Comparison of ENCODE assay signal across 11 cellular contexts in the genomic region with DNA sequence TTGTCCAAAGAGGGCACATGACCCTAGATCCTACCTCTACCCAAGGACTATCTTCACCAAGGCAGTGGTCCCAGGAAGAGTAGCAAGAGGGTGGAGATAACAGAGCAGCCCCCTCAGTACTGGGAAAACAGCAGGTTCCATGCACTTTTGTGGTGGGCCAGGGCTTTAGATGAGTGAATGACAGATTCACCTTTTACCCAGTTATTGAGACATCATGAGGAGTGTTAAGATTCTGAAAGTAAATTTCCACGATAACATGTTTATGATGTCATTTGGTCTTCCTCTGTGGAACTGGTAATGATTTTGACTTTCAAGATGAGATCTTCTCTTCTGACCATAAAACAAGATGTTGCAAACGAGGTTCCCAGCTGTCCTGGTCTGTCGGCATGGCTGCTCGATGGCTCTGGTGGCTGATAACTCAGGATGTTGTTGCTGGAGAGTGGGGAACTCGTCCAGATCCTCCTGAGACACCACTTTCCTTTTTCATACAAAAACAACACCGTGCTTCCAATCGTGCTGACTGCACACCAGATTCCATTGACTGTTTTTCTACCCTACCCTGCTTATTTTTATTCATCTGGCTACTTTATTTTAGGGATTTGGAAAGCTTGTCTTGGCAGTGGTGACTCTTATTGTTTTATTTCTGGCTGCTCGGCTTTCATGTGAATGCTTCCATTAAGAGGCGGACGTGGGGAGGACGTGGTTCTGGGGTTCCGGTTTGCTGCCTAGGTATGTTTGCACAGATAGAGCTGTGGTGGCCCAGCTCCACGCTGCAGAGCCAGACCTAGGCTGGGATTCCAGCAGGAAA.
DNase-seq lines count a peak whose midpoint lies in the region; ATAC-seq, FAIRE-seq and TF ChIP-seq lines count a peak whose summit lies in the region.
"Had no signal": no experiment of that assay in that cellular context is flagged by ENCODE, and none has a peak within 500 bp of the region (broad histone marks: within the 10 kb centered on the region; RNA-seq: fewer than 3 reads in every experiment).

No MANE protein-coding gene starts in this region.

- H2BK15ac ChIP-seq in H9 (ENCODE audit: low read depth, low read length) = no peak overlapping the region

- H4K8ac ChIP-seq in H9 (replicated peaks; ENCODE audit: insufficient read length, low read depth, low read length) = no peak overlapping the region

- 19 to 38% (median 21%) methylated on average over 13 of the region's 13 CpGs for WGBS in stomach, 5 donors
- WGBS in H9 (ENCODE audit: extremely low coverage, insufficient read length, low lambda C conversion rate) = no CpG with 5 or more reads among the region's 13 CpGs

- H3K4me1 ChIP-seq in stomach (peaks cover 41 to 94% (median 68%) of the 10 kb centered on the region in 4 donors), H9 (ENCODE audit: insufficient read depth, low read length) (peaks cover 8% of the 10 kb centered on the region; the same call in 1 of the 2 replicates)

- H3K27ac ChIP-seq in stomach = peak overlapping the region; percentile 41 to 73 (median 58)
- no peak overlapping the region for H3K27ac ChIP-seq in H9 (ENCODE audit: insufficient read length, low read depth, low read length)
- H3K27ac ChIP-seq: SJCRH30 had no signal

- H3K27me3 ChIP-seq in bronchial epithelial cell (ENCODE audit: control insufficient read depth, insufficient read depth, low read length) (no peaks in the 10 kb centered on the region), stomach (no peaks in the 10 kb centered on the region), H9 (ENCODE audit: insufficient read depth, low read length) (no peaks in the 10 kb centered on the region)
- H3K27me3 ChIP-seq: SJCRH30 had no signal

- FAIRE-seq in GM18507 (lab: Jason Lieb, UNC) = peak; percentile 31
- FAIRE-seq in bronchial epithelial cell (lab: Jason Lieb, UNC) = peak; percentile 7

- no peak overlapping the region for H3K56ac ChIP-seq in H9 (ENCODE audit: insufficient read length, low read depth, low read length)

- TF ChIP-seq CTCF in bronchial epithelial cell (IDR thresholded peaks at IDR 0.05; ENCODE audit: insufficient read depth, low read length, severe bottlenecking) = no peak
- no peak for TF ChIP-seq CTCF in stomach (IDR thresholded peaks at IDR 0.05)
- no peak for TF ChIP-seq CTCF in H9 (conservative IDR thresholded peaks at IDR 0.05)

- DNase-seq in GM18507 (ENCODE audit: extremely low spot score, insufficient read length, low read depth) = no peak
- no peak for DNase-seq in bronchial epithelial cell (ENCODE audit: low read depth)
- DNase-seq in kidney glomerular epithelial cell (lab: John Stamatoyannopoulos, UW) = peak; percentile 83
- DNase-seq in stomach = peak; percentile 51
- DNase-seq in NCI-H69 (lab: John Stamatoyannopoulos, UW) = no peak
- DNase-seq in H9 = no peak
- DNase-seq: effector memory CD4-positive, alpha-beta T cell; NCI-H187 had no signal

- TF ChIP-seq EP300 in stomach (IDR thresholded peaks at IDR 0.05) = no peak

- H3K4me1 Mint-ChIP-seq in H9 = peaks cover 14 to 20% of the 10 kb centered on the region in 2 experiments

- no peaks in the 10 kb centered on the region for H3K9me3 Mint-ChIP-seq in H9

- no peak overlapping the region for H3K23ac ChIP-seq in H9 (ENCODE audit: insufficient read length, low read depth, low read length)

- ATAC-seq in HG03159 (IDR thresholded peaks at IDR 0.05; ENCODE audit: unreplicated experiment) (no peak), GM19324 (IDR thresholded peaks at IDR 0.05; ENCODE audit: low FRiP score, unreplicated experiment) (no peak)

- H3K4me2 ChIP-seq in H9 (ENCODE audit: insufficient read depth, insufficient read length, low read length) = no peak overlapping the region

- H4K5ac ChIP-seq in H9 (ENCODE audit: insufficient read length, low read depth, low read length) = no peak overlapping the region

- no peak overlapping the region for H2BK20ac ChIP-seq in H9 (ENCODE audit: low read depth, low read length, poor library complexity, severe bottlenecking)

- H3K79me1 ChIP-seq in H9 (ENCODE audit: insufficient read depth, low read depth, low read length, poor library complexity, severe bottlenecking) = no peaks in the 10 kb centered on the region

- H3K4me3 ChIP-seq in bronchial epithelial cell (ENCODE audit: low read depth, low read length) = no peak overlapping the region
- H3K4me3 ChIP-seq in stomach = peak overlapping the region; percentile 4 to 19 (median 10)
- H3K4me3 ChIP-seq: SJCRH30 had no signal

- intact Hi-C loops in stomach (cut with DNase I; ENCODE audit: low total_unique reads) = no loop called here

- H3K36me3 ChIP-seq in bronchial epithelial cell (ENCODE audit: control insufficient read depth, insufficient read depth, low read length) (no peaks in the 10 kb centered on the region), stomach (no peaks in the 10 kb centered on the region)
- H3K36me3 ChIP-seq: SJCRH30 had no signal

- H3K36me3 Mint-ChIP-seq in H9 (ENCODE audit: insufficient read depth in 1 of 3, low read depth in 3 of 3) = no peaks in the 10 kb centered on the region

- H3K9me3 ChIP-seq in stomach (no peaks in the 10 kb centered on the region), H9 (ENCODE audit: control insufficient read depth, low read depth, low read length) (no peaks in the 10 kb centered on the region)
- H3K9me3 ChIP-seq: SJCRH30 had no signal

- no peak overlapping the region for H2AK5ac ChIP-seq in H9 (ENCODE audit: insufficient read length, low read length)

- H4K91ac ChIP-seq in H9 (ENCODE audit: insufficient read length, low read depth, low read length) = no peak overlapping the region

- H2AFZ ChIP-seq in H9 (ENCODE audit: low read length) = no peak overlapping the region

- no peak overlapping the region for H3T11ph ChIP-seq in H9 (ENCODE audit: low read length)

- no peak for TF ChIP-seq POLR2A in stomach (IDR thresholded peaks at IDR 0.05)

- H3K23me2 ChIP-seq in H9 (ENCODE audit: insufficient read length, low read depth, low read length, poor library complexity, severe bottlenecking) = no peaks in the 10 kb centered on the region

- no peak overlapping the region for H3K4ac ChIP-seq in H9 (ENCODE audit: low read depth, low read length)

- H3K9ac ChIP-seq in H9 (ENCODE audit: extremely low read depth, insufficient read length, low read length) = no peak overlapping the region

- no peak overlapping the region for H2BK12ac ChIP-seq in H9 (ENCODE audit: insufficient read length, low read depth, low read length)

- no peaks in the 10 kb centered on the region for H4K20me1 ChIP-seq in H9 (ENCODE audit: control insufficient read depth, insufficient read depth, insufficient read length)

- no peak overlapping the region for H3K18ac ChIP-seq in H9 (ENCODE audit: insufficient read length, low read depth, low read length)

- peaks cover 4% of the 10 kb centered on the region for H3K79me2 ChIP-seq in H9 (ENCODE audit: insufficient read depth, low read length)

- H2BK120ac ChIP-seq in H9 (ENCODE audit: low read depth, low read length, poor library complexity, severe bottlenecking) = no peak overlapping the region

- H3K27ac Mint-ChIP-seq in H9 = peak overlapping the region in 1 of 3 experiments; percentile 23; a peak in 2 of 7 replicates

- no peak overlapping the region for H3K14ac ChIP-seq in H9 (ENCODE audit: insufficient read depth, low read length)

- H3K4me3 Mint-ChIP-seq in H9 = no peak overlapping the region

- no peaks in the 10 kb centered on the region for H3K27me3 Mint-ChIP-seq in H9 (ENCODE audit: low read depth)

- H2BK5ac ChIP-seq in H9 (ENCODE audit: insufficient read length, low read length) = no peak overlapping the region

Comparison
In these comparisons a context has a peak if more than half of its experiments do, and no peak if none do; other contexts are left out.
1. DNase-seq: peak in kidney glomerular epithelial cell (single experiment) and stomach (single experiment); none in GM18507 (single experiment), bronchial epithelial cell (single experiment), NCI-H69 (single experiment) and H9 (single experiment).